Comparison of ENCODE assay signal across 12 cellular contexts in genomic region chr2:178304262-178304661, GRCh38.
"Had no signal": no experiment of that assay in that cellular context is flagged by ENCODE, and none has a peak within 500 bp of the region (broad histone marks: within the 10 kb centered on the region; RNA-seq: fewer than 3 reads in every experiment).

No MANE protein-coding gene starts in this region.

- H3K4me1 ChIP-seq: gastroesophageal sphincter had no signal

- DNase-seq: activated CD4-positive, alpha-beta memory T cell treated with anti-CD3 and anti-CD28 coated beads for 36 hours; activated effector memory CD4-positive, alpha-beta T cell treated with anti-CD3 and anti-CD28 coated beads, Interleukin-2, amount 50 U/mL, for 16 hours; activated T-cell treated with anti-CD3 and anti-CD28 coated beads, Interleukin-2, amount 50 U/mL, for 4 hours; amygdala; cortex of kidney; effector memory CD4-positive, alpha-beta T cell; kidney; mesendoderm; thyroid gland had no signal

- H3K4me3 ChIP-seq: gastroesophageal sphincter, skin epidermis, thyroid gland had no signal

- H3K36me3 ChIP-seq: gastroesophageal sphincter, thyroid gland had no signal

- H3K27ac ChIP-seq: gastroesophageal sphincter, skin epidermis, thyroid gland had no signal

- H3K27me3 ChIP-seq: gastroesophageal sphincter, thyroid gland had no signal

- H3K9me3 ChIP-seq: gastroesophageal sphincter, thyroid gland had no signal

- ATAC-seq: activated naive CD4-positive, alpha-beta T cell treated with anti-CD3 and anti-CD28 coated beads, Interleukin-2, amount 50 U/mL, for 72 hours; activated T-cell treated with anti-CD3 and anti-CD28 coated beads, Interleukin-2, amount 50 U/mL, for 4 hours; gastroesophageal sphincter had no signal
